Comparison of ENCODE assay signal across 8 cellular contexts in the genomic region with DNA sequence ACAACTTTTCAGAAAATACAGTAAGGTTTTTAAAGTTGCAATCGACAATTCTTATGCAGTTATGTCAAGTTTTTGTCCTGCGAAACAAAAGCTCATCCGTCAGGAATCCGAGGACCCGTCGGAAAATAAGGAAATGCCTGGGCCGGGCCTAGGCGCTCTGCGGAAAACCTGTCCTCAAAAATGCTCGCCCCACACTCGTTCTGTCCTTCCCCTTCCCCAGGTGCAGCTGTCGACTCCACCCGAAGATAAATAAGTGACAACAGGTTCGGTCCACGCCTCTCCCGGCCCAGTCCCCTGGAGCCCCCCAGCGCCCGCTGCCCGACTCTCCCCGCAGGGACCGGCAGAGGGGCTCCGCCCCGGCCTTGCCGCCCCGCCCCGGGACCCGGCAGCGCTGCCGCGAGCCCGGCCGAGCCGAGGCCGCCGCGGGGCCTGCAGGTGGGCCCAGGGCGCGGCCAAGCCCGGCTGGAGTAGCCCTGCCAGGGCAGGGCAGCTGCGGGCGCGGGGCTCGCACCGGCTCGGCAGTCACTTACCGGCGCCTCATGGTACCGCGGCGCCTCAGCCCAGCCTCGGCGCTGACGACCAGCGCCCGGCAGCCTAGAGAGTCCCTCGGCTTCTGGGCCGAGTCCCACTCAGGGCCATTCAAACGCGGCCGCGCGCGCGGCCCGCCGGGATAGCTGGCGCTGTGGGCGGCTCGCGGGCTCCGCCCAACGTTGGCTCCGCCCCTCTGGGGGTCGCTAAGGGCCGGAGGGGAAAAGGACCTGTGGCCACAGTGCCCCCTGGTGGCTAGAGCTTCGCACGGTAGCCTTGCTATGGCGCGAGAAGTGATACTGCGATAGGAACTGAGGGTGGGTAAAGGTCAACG. TPM values are rescaled to one million over a fixed set of nuclear protein-coding genes. Genes with fewer than 3 reads are reported as not detected.
DNase-seq lines count a peak whose midpoint lies in the region; ATAC-seq, FAIRE-seq and TF ChIP-seq lines count a peak whose summit lies in the region.

A gene with protein sequence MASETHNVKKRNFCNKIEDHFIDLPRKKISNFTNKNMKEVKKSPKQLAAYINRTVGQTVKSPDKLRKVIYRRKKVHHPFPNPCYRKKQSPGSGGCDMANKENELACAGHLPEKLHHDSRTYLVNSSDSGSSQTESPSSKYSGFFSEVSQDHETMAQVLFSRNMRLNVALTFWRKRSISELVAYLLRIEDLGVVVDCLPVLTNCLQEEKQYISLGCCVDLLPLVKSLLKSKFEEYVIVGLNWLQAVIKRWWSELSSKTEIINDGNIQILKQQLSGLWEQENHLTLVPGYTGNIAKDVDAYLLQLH (minus strand): TSS at position 676 of the 862 bp plus-strand sequence. CDS start 46,420 bp downstream, outside the sequence.

- H3K9me3 Mint-ChIP-seq in activated T-helper 2 cell treated with anti-CD3 and anti-CD28 coated beads, Interferon-gamma antibody, Interleukin-2, Interleukin-4, amounts not matched to agents 10 μg/mL and 5 μg/mL and 100 μg/mL, durations not matched to agents 14 hours and 24 hours and 36 hours: no peaks in the 10 kb centered on the region
- peaks cover 8% of the 10 kb centered on the region for H3K9me3 Mint-ChIP-seq in nephron progenitor cell
- H3K9me3 Mint-ChIP-seq in stimulated activated naive CD8-positive, alpha-beta T cell treated with anti-CD3 and anti-CD28 coated beads, Interleukin-15, amount 100 ng/mL, for 72 hours: no peaks in the 10 kb centered on the region

- H3K27me3 Mint-ChIP-seq in activated T-helper 2 cell treated with anti-CD3 and anti-CD28 coated beads, Interferon-gamma antibody, Interleukin-2, Interleukin-4, amounts not matched to agents 10 μg/mL and 5 μg/mL and 100 μg/mL, durations not matched to agents 14 hours and 24 hours and 36 hours (ENCODE audit: low read depth): no peaks in the 10 kb centered on the region
- peaks cover 22% of the 10 kb centered on the region for H3K27me3 Mint-ChIP-seq in nephron progenitor cell (ENCODE audit: low read depth, poor library complexity)
- H3K27me3 Mint-ChIP-seq in stimulated activated naive CD8-positive, alpha-beta T cell treated with anti-CD3 and anti-CD28 coated beads, Interleukin-15, amount 100 ng/mL, for 72 hours: no peaks in the 10 kb centered on the region

- peak within 1 kb of the TSS; percentile 87 for H3K4me3 Mint-ChIP-seq in activated T-helper 2 cell treated with anti-CD3 and anti-CD28 coated beads, Interferon-gamma antibody, Interleukin-2, Interleukin-4, amounts not matched to agents 10 μg/mL and 5 μg/mL and 100 μg/mL, durations not matched to agents 14 hours and 24 hours and 36 hours (ENCODE audit: low read depth)
- H3K4me3 Mint-ChIP-seq in nephron progenitor cell: peak within 1 kb of the TSS; percentile 89
- H3K4me3 Mint-ChIP-seq in stimulated activated naive CD8-positive, alpha-beta T cell treated with anti-CD3 and anti-CD28 coated beads, Interleukin-15, amount 100 ng/mL, for 72 hours: peak within 1 kb of the TSS; percentile 77 to 88

- H3K4me1 ChIP-seq in RWPE2 (ENCODE audit: insufficient read depth, poor library complexity, severe bottlenecking): peaks cover 10% of the 10 kb centered on the region

- TF ChIP-seq CTCF in RWPE2 (IDR thresholded peaks at IDR 0.05; ENCODE audit: poor library complexity, severe bottlenecking) (peak; percentile 100), fibroblast of the aortic adventitia (IDR thresholded peaks at IDR 0.05; ENCODE audit: insufficient read depth, low read length) (peak; percentile 88), nephron progenitor cell (IDR thresholded peaks at IDR 0.05) (peak; percentile 83)

- H3K4me3 ChIP-seq in RWPE2 (ENCODE audit: severe bottlenecking) (peak within 1 kb of the TSS; percentile 54), fibroblast of the aortic adventitia (ENCODE audit: low read depth, low read length) (peak within 1 kb of the TSS; percentile 82)

- intact Hi-C loops in activated T-helper 2 cell treated with anti-CD3 and anti-CD28 coated beads, Interferon-gamma antibody, Interleukin-2, Interleukin-4, amounts not matched to agents 10 μg/mL and 5 μg/mL and 100 μg/mL, durations not matched to agents 14 hours and 24 hours and 36 hours (cut with micrococcal nuclease): loop anchor here (1.0 kb wide), 5 partner anchors 15 to 171 kb away; partner anchors contain the start of gene EMC7

- peak; percentile 62 for FAIRE-seq in H54 (lab: Jason Lieb, UNC)

- peak; percentile 87 for ATAC-seq in RWPE2 (ENCODE audit: low read depth)
- peak; percentile 91 for ATAC-seq in stimulated activated naive CD8-positive, alpha-beta T cell treated with anti-CD3 and anti-CD28 coated beads, Interleukin-15, amount 100 ng/mL, for 72 hours

- DNase-seq in G401 (ENCODE audit: low spot score): peak; percentile 94
- DNase-seq in H54 (ENCODE audit: insufficient read length, low spot score): peak; percentile 82
- DNase-seq in LoVo (ENCODE audit: low spot score): peak; percentile 97
- peak; percentile 98 for DNase-seq in RWPE2 (ENCODE audit: low spot score)
- peak; percentile 89 for DNase-seq in activated T-helper 2 cell treated with anti-CD3 and anti-CD28 coated beads, Interferon-gamma antibody, Interleukin-2, Interleukin-4, amounts not matched to agents 10 μg/mL and 5 μg/mL and 100 μg/mL, durations not matched to agents 14 hours and 24 hours and 36 hours (ENCODE audit: low spot score)
- DNase-seq in fibroblast of the aortic adventitia (ENCODE audit: low read depth): peak; percentile 91
- peak; percentile 100 for DNase-seq in nephron progenitor cell
- DNase-seq in stimulated activated naive CD8-positive, alpha-beta T cell treated with anti-CD3 and anti-CD28 coated beads, Interleukin-15, amount 100 ng/mL, for 72 hours: peak; percentile 94 to 95

- peak within 1 kb of the TSS; percentile 68 for H3K27ac ChIP-seq in RWPE2 (ENCODE audit: poor library complexity, severe bottlenecking)

- no peaks in the 10 kb centered on the region for H3K27me3 ChIP-seq in RWPE2 (ENCODE audit: insufficient read depth, poor library complexity, severe bottlenecking)

- H3K36me3 ChIP-seq in RWPE2 (ENCODE audit: low read depth): peaks cover 13% of the 10 kb centered on the region

- TF ChIP-seq POLR2A in H54 (IDR thresholded peaks at IDR 0.05; ENCODE audit: low read depth, low read length): peak; percentile 70

- in situ Hi-C loops in G401 (cut with HindIII; ENCODE audit: low sequenced_read_pairs): no loop called here

- peak within 1 kb of the TSS; percentile 78 for H3K27ac Mint-ChIP-seq in activated T-helper 2 cell treated with anti-CD3 and anti-CD28 coated beads, Interferon-gamma antibody, Interleukin-2, Interleukin-4, amounts not matched to agents 10 μg/mL and 5 μg/mL and 100 μg/mL, durations not matched to agents 14 hours and 24 hours and 36 hours
- peak within 1 kb of the TSS; percentile 95 for H3K27ac Mint-ChIP-seq in nephron progenitor cell
- peak within 1 kb of the TSS; percentile 83 to 90 for H3K27ac Mint-ChIP-seq in stimulated activated naive CD8-positive, alpha-beta T cell treated with anti-CD3 and anti-CD28 coated beads, Interleukin-15, amount 100 ng/mL, for 72 hours

- no peaks in the 10 kb centered on the region for H3K9me3 ChIP-seq in RWPE2 (ENCODE audit: severe bottlenecking)

- H3K4me1 Mint-ChIP-seq in activated T-helper 2 cell treated with anti-CD3 and anti-CD28 coated beads, Interferon-gamma antibody, Interleukin-2, Interleukin-4, amounts not matched to agents 10 μg/mL and 5 μg/mL and 100 μg/mL, durations not matched to agents 14 hours and 24 hours and 36 hours (ENCODE audit: low read depth): peaks cover 20% of the 10 kb centered on the region
- H3K4me1 Mint-ChIP-seq in nephron progenitor cell: peaks cover 14% of the 10 kb centered on the region
- peaks cover 32% of the 10 kb centered on the region for H3K4me1 Mint-ChIP-seq in stimulated activated naive CD8-positive, alpha-beta T cell treated with anti-CD3 and anti-CD28 coated beads, Interleukin-15, amount 100 ng/mL, for 72 hours

- peaks cover 13% of the 10 kb centered on the region for H3K36me3 Mint-ChIP-seq in activated T-helper 2 cell treated with anti-CD3 and anti-CD28 coated beads, Interferon-gamma antibody, Interleukin-2, Interleukin-4, amounts not matched to agents 10 μg/mL and 5 μg/mL and 100 μg/mL, durations not matched to agents 14 hours and 24 hours and 36 hours (ENCODE audit: low read depth)
- H3K36me3 Mint-ChIP-seq in nephron progenitor cell (ENCODE audit: low read depth): peaks cover 30% of the 10 kb centered on the region

RNA-seq across cellular contexts. Expression of the gene that starts here (rescaled TPM):
- 60.6 and 75.6 TPM in 2 replicates for total RNA-seq in G401 (2014; rRNA removed; shearing (Covaris generic))
- total RNA-seq in activated T-helper 2 cell treated with anti-CD3 and anti-CD28 coated beads, Interferon-gamma antibody, Interleukin-2, Interleukin-4, amounts not matched to agents 10 μg/mL and 5 μg/mL and 100 μg/mL, durations not matched to agents 14 hours and 24 hours and 36 hours: 42.0 and 42.3 TPM in 2 replicates
- 31.7 and 57.3 TPM in 2 replicates for total RNA-seq in fibroblast of the aortic adventitia (ENCODE audit: low replicate concordance)

Comparison
In these comparisons a context has a peak if more than half of its experiments do, and no peak if none do; other contexts are left out.
1. Peak in every context shown above with its lines: DNase-seq, ATAC-seq, H3K4me3 ChIP-seq and H3K27ac ChIP-seq.